8 cellular contexts compared by ENCODE assay signal in the genomic region with DNA sequence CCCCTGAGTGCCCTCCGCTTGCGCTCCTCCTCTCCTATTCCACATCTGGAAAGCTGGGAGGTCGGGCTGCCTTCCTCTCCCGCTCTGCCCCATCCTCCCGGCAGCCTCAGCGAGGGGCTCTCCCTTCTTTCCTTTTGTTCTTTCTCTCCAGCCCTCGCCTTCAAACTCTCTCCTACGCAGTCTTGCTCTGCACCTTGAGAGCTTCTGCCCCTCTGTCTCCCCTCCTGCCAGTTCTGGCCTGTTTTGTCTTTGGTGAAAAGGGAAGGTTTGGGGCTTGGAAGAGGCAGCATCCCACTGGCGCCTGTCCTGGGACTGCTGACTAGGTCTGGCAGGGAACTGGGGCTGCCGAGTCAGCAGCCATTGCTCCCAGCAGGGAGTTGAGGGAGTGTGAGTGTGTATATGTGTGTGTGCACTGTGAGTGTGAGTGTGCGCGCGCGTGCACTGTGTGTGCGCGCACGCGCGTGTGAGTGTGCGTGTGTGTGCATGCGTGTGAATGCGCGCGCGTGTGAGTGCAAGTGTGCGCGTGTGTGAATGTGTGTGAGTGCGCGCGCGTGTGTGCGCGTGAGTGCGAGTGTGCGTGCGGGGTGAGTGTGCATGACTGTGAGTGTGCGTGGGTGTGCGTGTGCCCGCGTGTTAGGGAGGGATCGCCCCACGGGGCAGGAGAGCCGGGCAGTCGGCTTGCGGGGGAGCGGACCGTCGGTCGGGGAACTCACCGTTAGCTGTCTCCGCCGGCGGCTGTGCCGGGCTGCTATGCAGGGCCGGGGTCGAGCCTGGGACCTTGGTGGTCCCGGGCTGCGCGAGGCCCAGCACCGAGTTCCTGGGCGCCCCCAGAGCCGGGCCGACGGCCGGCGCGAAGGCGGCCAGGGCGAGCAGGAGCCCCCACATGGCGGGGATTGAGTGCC. TPM values are rescaled to one million over a fixed set of nuclear protein-coding genes. Genes with fewer than 3 reads are reported as not detected.
DNase-seq lines count a peak whose midpoint lies in the region; ATAC-seq and TF ChIP-seq lines count a peak whose summit lies in the region.

No MANE protein-coding gene starts in this region.

- ATAC-seq in GM21447 (IDR thresholded peaks at IDR 0.05; ENCODE audit: unreplicated experiment): peak; percentile 5
- peak; percentile 12 for ATAC-seq in activated B cell treated with CpG ODN at 0.5 μM for 24 hours (ENCODE audit: low read depth)
- peak; percentile 4 to 11 for ATAC-seq in stimulated activated naive B cell treated with anti-CD40 and anti-IgM and Interleukin-4, amounts not matched to agents 10 μg/mL and 1 μg/mL and 100 μg/mL, for 72 hours (replicated peaks)
- no peak for ATAC-seq in HG03378 (IDR thresholded peaks at IDR 0.05; ENCODE audit: unreplicated experiment)

- H3K4me2 ChIP-seq in hepatocyte: peak overlapping the region; percentile 81

- peak overlapping the region; percentile 4 for H3K27ac Mint-ChIP-seq in activated B cell treated with CpG ODN at 0.5 μM for 24 hours
- H3K27ac Mint-ChIP-seq in stimulated activated naive B cell treated with anti-CD40 and anti-IgM and Interleukin-4, amounts not matched to agents 10 μg/mL and 1 μg/mL and 100 μg/mL, for 72 hours: peak overlapping the region; percentile 90

- H3K4me1 ChIP-seq in hepatocyte (ENCODE audit: insufficient read depth): peaks cover 3% of the 10 kb centered on the region

- CTCF ChIA-PET in BJ (lab: Yijun Ruan, JAX) (interaction anchor here (0.7 kb wide), 1 partner anchor 190 kb away, joined by 3 read pairs; no protein-coding TSS in a partner anchor), activated B cell treated with CpG ODN at 0.5 μM for 24 hours (lab: Charles Lee) (interaction anchor here (1.5 kb wide), 1 partner anchor 8 kb away, joined by 3 read pairs; no protein-coding TSS in a partner anchor)

- peak overlapping the region; percentile 39 for H3K4me3 ChIP-seq in BJ (ENCODE audit: low read depth, low read length)
- peak overlapping the region; percentile 55 for H3K4me3 ChIP-seq in hepatocyte

- DNase-seq in BJ (ENCODE audit: low read depth): no peak
- DNase-seq in activated B cell treated with CpG ODN at 0.5 μM for 24 hours: no peak
- DNase-seq in hepatocyte (ENCODE audit: low spot score): peak; percentile 28
- no peak for DNase-seq in stimulated activated naive B cell treated with anti-CD40 and anti-IgM and Interleukin-4, amounts not matched to agents 10 μg/mL and 1 μg/mL and 100 μg/mL, for 72 hours
- no peak for DNase-seq in stimulated activated CD4-positive, alpha-beta T cell treated with anti-CD3 and anti-CD28 coated beads, Interleukin-12 subunit alpha, Interleukin-12 subunit beta, amount 100 ng/mL, for 4 hours
- DNase-seq in foreskin melanocyte: no peak

- intact Hi-C loops in activated B cell treated with CpG ODN at 0.5 μM for 24 hours (cut with micrococcal nuclease): loop anchor here (2.0 kb wide), 2 partner anchors 41 to 47 kb away; a partner anchor contains a TSS

- POLR2A ChIA-PET in BJ (lab: Charles Lee): no interaction called here
- POLR2A ChIA-PET in activated B cell treated with CpG ODN at 0.5 μM for 24 hours (lab: Charles Lee): interaction anchor here (0.6 to 1.9 kb wide), 4 partner anchors 10 to 128 kb away, joined by 3 to 7 read pairs (median 4); a partner anchor contains a TSS

- 7% methylated on average over 30 of the region's 70 CpGs for WGBS in hepatocyte (ENCODE audit: low lambda C conversion rate, missing lambda C conversion rate)

- peak overlapping the region; percentile 89 for H3K27ac ChIP-seq in hepatocyte

- peak overlapping the region; percentile 94 for H2AFZ ChIP-seq in hepatocyte

- H3K9me3 Mint-ChIP-seq in activated B cell treated with CpG ODN at 0.5 μM for 24 hours: no peaks in the 10 kb centered on the region
- no peaks in the 10 kb centered on the region for H3K9me3 Mint-ChIP-seq in stimulated activated naive B cell treated with anti-CD40 and anti-IgM and Interleukin-4, amounts not matched to agents 10 μg/mL and 1 μg/mL and 100 μg/mL, for 72 hours

- H3K4me3 Mint-ChIP-seq in activated B cell treated with CpG ODN at 0.5 μM for 24 hours: peak overlapping the region; percentile 79
- peak overlapping the region; percentile 84 to 88 for H3K4me3 Mint-ChIP-seq in stimulated activated naive B cell treated with anti-CD40 and anti-IgM and Interleukin-4, amounts not matched to agents 10 μg/mL and 1 μg/mL and 100 μg/mL, for 72 hours

- TF ChIP-seq CTCF in BJ (IDR thresholded peaks at IDR 0.05; ENCODE audit: insufficient read depth, low read depth, low read length): no peak
- no peak for TF ChIP-seq CTCF in activated B cell treated with CpG ODN at 0.5 μM for 24 hours (IDR thresholded peaks at IDR 0.05)
- no peak for TF ChIP-seq CTCF in hepatocyte (IDR thresholded peaks at IDR 0.05; ENCODE audit: poor library complexity)

- H3K79me2 ChIP-seq in hepatocyte: no peaks in the 10 kb centered on the region

- H3K36me3 ChIP-seq in BJ (ENCODE audit: control insufficient read depth, insufficient read depth, low read length): no peaks in the 10 kb centered on the region
- H3K36me3 ChIP-seq in hepatocyte (replicated peaks; ENCODE audit: insufficient read depth, low read depth): no peaks in the 10 kb centered on the region

- H3K36me3 Mint-ChIP-seq in activated B cell treated with CpG ODN at 0.5 μM for 24 hours (ENCODE audit: low read depth): no peaks in the 10 kb centered on the region
- peaks cover 0 to 2% of the 10 kb centered on the region in 2 donors for H3K36me3 Mint-ChIP-seq in stimulated activated naive B cell treated with anti-CD40 and anti-IgM and Interleukin-4, amounts not matched to agents 10 μg/mL and 1 μg/mL and 100 μg/mL, for 72 hours

- H3K27me3 ChIP-seq in BJ (ENCODE audit: control insufficient read depth, insufficient read depth, low read length) (peaks cover 30% of the 10 kb centered on the region), hepatocyte (peaks cover 52% of the 10 kb centered on the region)

- H3K27me3 Mint-ChIP-seq in activated B cell treated with CpG ODN at 0.5 μM for 24 hours: peaks cover 45% of the 10 kb centered on the region
- H3K27me3 Mint-ChIP-seq in stimulated activated naive B cell treated with anti-CD40 and anti-IgM and Interleukin-4, amounts not matched to agents 10 μg/mL and 1 μg/mL and 100 μg/mL, for 72 hours: peaks cover 43 to 71% of the 10 kb centered on the region in 2 donors

- no peaks in the 10 kb centered on the region for H3K9me3 ChIP-seq in hepatocyte (ENCODE audit: low read depth)

- no peaks in the 10 kb centered on the region for H4K20me1 ChIP-seq in hepatocyte (ENCODE audit: insufficient read depth, poor library complexity, severe bottlenecking)

- no peaks in the 10 kb centered on the region for H3K9me2 ChIP-seq in hepatocyte (replicated peaks; ENCODE audit: insufficient read depth)

- peaks cover 31% of the 10 kb centered on the region for H3K4me1 Mint-ChIP-seq in activated B cell treated with CpG ODN at 0.5 μM for 24 hours
- peaks cover 23 to 33% of the 10 kb centered on the region in 2 donors for H3K4me1 Mint-ChIP-seq in stimulated activated naive B cell treated with anti-CD40 and anti-IgM and Interleukin-4, amounts not matched to agents 10 μg/mL and 1 μg/mL and 100 μg/mL, for 72 hours

RNA-seq across cellular contexts. Expression of a gene that starts 0.5 kb away (rescaled TPM):
- polyA plus RNA-seq in BJ (2011; rRNA removed) (0.78 and 1.6 TPM in 2 replicates), hepatocyte (66.3 and 82.5 TPM in 2 replicates)
- 0.36 and 0.52 TPM in 2 replicates for polyA minus RNA-seq in BJ (2011; rRNA and poly(A)+ RNA removed)
- total RNA-seq in activated B cell treated with CpG ODN at 0.5 μM for 24 hours (8.5 and 9.8 TPM in 2 replicates), hepatocyte (47.9 and 57.8 TPM in 2 replicates)

RNA-seq across cellular contexts. Expression of a gene that starts 14.8 kb away (rescaled TPM):
- polyA plus RNA-seq in BJ (2011; rRNA removed) (0.12 TPM in 1 of 2 replicates, not detected in the other), hepatocyte (0.68 TPM in 1 of 2 replicates, not detected in the other)
- not detected in 2 replicates for polyA minus RNA-seq in BJ (2011; rRNA and poly(A)+ RNA removed)
- total RNA-seq in activated B cell treated with CpG ODN at 0.5 μM for 24 hours (not detected in 2 replicates), hepatocyte (not detected in 2 replicates)

RNA-seq across cellular contexts. Expression of a gene that starts 16.2 kb away (rescaled TPM):
- polyA plus RNA-seq in BJ (2011; rRNA removed): not detected in 2 replicates
- polyA minus RNA-seq in BJ (2011; rRNA and poly(A)+ RNA removed): not detected in 2 replicates
- not detected in 2 replicates for total RNA-seq in activated B cell treated with CpG ODN at 0.5 μM for 24 hours
- not detected in 2 replicates for total RNA-seq in hepatocyte
- polyA plus RNA-seq in hepatocyte: not detected in 2 replicates

RNA-seq across cellular contexts. Expression of a gene that starts 40.5 kb away (rescaled TPM):
- polyA plus RNA-seq in BJ (2011; rRNA removed) (12.7 and 23.5 TPM in 2 replicates), hepatocyte (41.2 and 54.2 TPM in 2 replicates)
- 6.6 and 10.0 TPM in 2 replicates for polyA minus RNA-seq in BJ (2011; rRNA and poly(A)+ RNA removed)
- total RNA-seq in activated B cell treated with CpG ODN at 0.5 μM for 24 hours (53.2 and 59.1 TPM in 2 replicates), hepatocyte (36.8 and 43.0 TPM in 2 replicates)

RNA-seq across cellular contexts. Expression of a gene that starts 40.6 kb away (rescaled TPM):
- polyA plus RNA-seq in BJ (2011; rRNA removed) (33.5 and 46.8 TPM in 2 replicates), hepatocyte (38.1 and 42.9 TPM in 2 replicates)
- polyA minus RNA-seq in BJ (2011; rRNA and poly(A)+ RNA removed): 27.0 and 45.6 TPM in 2 replicates
- total RNA-seq in activated B cell treated with CpG ODN at 0.5 μM for 24 hours (54.7 and 56.9 TPM in 2 replicates), hepatocyte (28.5 and 34.6 TPM in 2 replicates)
